In genomic region chr20:47865912-47866311, GRCh38 we compare ENCODE assay signal across 17 cellular contexts.
"Had no signal": no experiment of that assay in that cellular context is flagged by ENCODE, and none has a peak within 500 bp of the region (broad histone marks: within the 10 kb centered on the region; RNA-seq: fewer than 3 reads in every experiment).

No MANE protein-coding gene starts in this region.

- H3K36me3 Mint-ChIP-seq: natural killer cell had no signal

- H3K4me3 ChIP-seq: esophagus muscularis mucosa, hepatocyte, mucosa of descending colon, ovary, smooth muscle cell had no signal

- H3K27ac Mint-ChIP-seq: dendritic cell treated with granulocyte-macrophage colony-stimulating factor and Interleukin-4, amounts not matched to agents 40 ng/mL and 50 ng/mL, for 4 days; effector memory CD8-positive, alpha-beta T cell; natural killer cell; progenitor cell of endocrine pancreas had no signal

- H3K36me3 ChIP-seq: esophagus muscularis mucosa, ovary had no signal

- H3K27ac ChIP-seq: epithelial cell of prostate, esophagus muscularis mucosa, hepatocyte, ovary had no signal

- H3K9me3 ChIP-seq: mucosa of descending colon, ovary had no signal

- H3K4me1 Mint-ChIP-seq: natural killer cell had no signal

- H3K4me1 ChIP-seq: esophagus muscularis mucosa had no signal

- H3K79me2 ChIP-seq: hepatocyte had no signal

- H3K4me2 ChIP-seq: hepatocyte, smooth muscle cell had no signal

- H3K9me3 Mint-ChIP-seq: dendritic cell treated with granulocyte-macrophage colony-stimulating factor and Interleukin-4, amounts not matched to agents 40 ng/mL and 50 ng/mL, for 4 days; effector memory CD8-positive, alpha-beta T cell; natural killer cell; neural crest cell had no signal

- H2AFZ ChIP-seq: hepatocyte had no signal

- ATAC-seq: effector memory CD8-positive, alpha-beta T cell; mucosa of descending colon; natural killer cell; right cardiac atrium had no signal

- H3K27me3 ChIP-seq: esophagus muscularis mucosa, ovary had no signal

- DNase-seq: effector memory CD8-positive, alpha-beta T cell; foreskin fibroblast; head of caudate nucleus; mucosa of descending colon; natural killer cell; ovary; right cardiac atrium; stimulated activated CD4-positive, alpha-beta T cell treated with anti-CD3 and anti-CD28 coated beads, Interleukin-2, amount 100 ng/mL, for 48 hours; stimulated activated naive CD4-positive, alpha-beta T cell treated with Interleukin-2 at 50 U/mL for 16 hours; trophoblast cell had no signal

- H3K4me3 Mint-ChIP-seq: dendritic cell treated with granulocyte-macrophage colony-stimulating factor and Interleukin-4, amounts not matched to agents 40 ng/mL and 50 ng/mL, for 4 days; effector memory CD8-positive, alpha-beta T cell; natural killer cell; neural crest cell had no signal
